ENCODE assay signal across 9 cellular contexts in genomic region chr11:112451250-112451649, GRCh38.
"Had no signal": no experiment of that assay in that cellular context is flagged by ENCODE, and none has a peak within 500 bp of the region (broad histone marks: within the 10 kb centered on the region; RNA-seq: fewer than 3 reads in every experiment).

No MANE protein-coding gene starts in this region.

- H3K9me3 ChIP-seq: HAP-1 had no signal

- H3K4me3 ChIP-seq: GM23248, GM23338, HAP-1 had no signal

- H3K27ac Mint-ChIP-seq: GM23338, H9, HFFc6 had no signal

- H3K9me3 Mint-ChIP-seq: GM23338, HFFc6 had no signal

- H3K4me3 Mint-ChIP-seq: GM23338, H9, HFFc6 had no signal

- H2AFZ ChIP-seq: GM23248, GM23338 had no signal

- H3K9ac ChIP-seq: GM23248 had no signal

- ATAC-seq: GM23338, HCT116 had no signal

- DNase-seq: GM23248, GOT3, H7, H9, HCEC 1CT, HFFc6 had no signal

- H3K36me3 ChIP-seq: HAP-1 had no signal

- H3K4me2 ChIP-seq: GM23338 had no signal

- H3K27ac ChIP-seq: GM23248 had no signal
